In the genomic region with DNA sequence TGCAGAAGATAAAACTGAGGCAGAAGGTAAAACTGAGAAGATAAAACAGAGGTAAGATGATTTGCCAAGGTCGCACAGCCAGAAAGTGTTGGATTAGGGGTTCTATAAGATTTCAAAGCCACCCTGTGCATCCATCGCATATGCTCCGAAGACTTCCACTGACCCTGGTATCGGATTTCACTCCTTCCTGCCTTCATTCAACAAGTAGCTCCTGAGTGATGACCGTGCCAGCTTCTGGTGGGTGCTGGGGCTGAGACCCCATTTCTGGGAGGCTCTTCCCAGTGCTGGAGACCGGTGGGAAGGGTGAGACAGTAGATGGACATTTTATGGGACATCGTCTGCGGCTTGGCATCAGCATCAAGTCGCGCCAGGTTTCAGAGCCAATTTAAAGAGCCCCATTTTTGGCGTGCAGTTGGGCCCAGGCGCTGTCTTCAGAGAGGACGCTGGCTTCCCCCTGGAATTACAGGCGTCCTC, we compare ENCODE assay signal across 12 cellular contexts.
DNase-seq lines count a peak whose midpoint lies in the region; ATAC-seq and TF ChIP-seq lines count a peak whose summit lies in the region.
"Had no signal": no experiment of that assay in that cellular context is flagged by ENCODE, and none has a peak within 500 bp of the region (broad histone marks: within the 10 kb centered on the region; RNA-seq: fewer than 3 reads in every experiment).

No MANE protein-coding gene starts in this region.

- CTCF ChIA-PET in AG04449 (lab: Yijun Ruan, JAX), result interaction anchor here (0.6 to 6.7 kb wide), 23 partner anchors 8 to 387 kb away, joined by 3 to 41 read pairs (median 6); no protein-coding TSS in a partner anchor

- POLR2A ChIA-PET in AG04449 (lab: Yijun Ruan, JAX), result interaction anchor here (0.8 to 1.8 kb wide), 4 partner anchors 36 to 101 kb away, joined by 3 to 5 read pairs (median 4); no protein-coding TSS in a partner anchor

- peaks cover 6% of the 10 kb centered on the region for H3K4me1 ChIP-seq in iPS-15b (ENCODE audit: control insufficient read depth, insufficient read depth, low read length)
- H3K4me1 ChIP-seq in parathyroid adenoma, result peaks cover 3% of the 10 kb centered on the region

- H3K27me3 ChIP-seq in iPS-15b (ENCODE audit: control insufficient read depth, insufficient read depth, low read length), result peaks cover 26% of the 10 kb centered on the region
- no peaks in the 10 kb centered on the region for H3K27me3 ChIP-seq in parathyroid adenoma (ENCODE audit: control insufficient read depth, insufficient read depth, low read length)

- TF ChIP-seq CTCF in AG04449 (IDR thresholded peaks at IDR 0.05; ENCODE audit: insufficient read depth, low read length, missing control alignments) (no peak), WI38 (IDR thresholded peaks at IDR 0.05; ENCODE audit: low read depth, low read length) (no peak), parathyroid adenoma (IDR thresholded peaks at IDR 0.05) (no peak)

- H3K4me3 ChIP-seq in AG04449 (ENCODE audit: low read depth, low read length), result peak overlapping the region; percentile 57; the same call in 1 of the 2 replicates
- H3K4me3 ChIP-seq in WI38 (ENCODE audit: low read depth, low read length), result peak overlapping the region; percentile 64
- peak overlapping the region; percentile 77 for H3K4me3 ChIP-seq in iPS-15b (ENCODE audit: low read depth, low read length)
- peak overlapping the region; percentile 59 for H3K4me3 ChIP-seq in parathyroid adenoma (ENCODE audit: low read depth, low read length)

- no peaks in the 10 kb centered on the region for H3K79me2 ChIP-seq in parathyroid adenoma

- H2AFZ ChIP-seq in parathyroid adenoma, result peak overlapping the region; percentile 2

- H3K9ac ChIP-seq in iPS-15b (ENCODE audit: low read depth, low read length) (peak overlapping the region; percentile 54), parathyroid adenoma (no peak overlapping the region)

- H3K4me2 ChIP-seq in parathyroid adenoma (ENCODE audit: low read length), result peak overlapping the region; percentile 75

- DNase-seq in AG04449 (ENCODE audit: low read depth, low spot score) (no peak), OCI-M2 (lab: John Stamatoyannopoulos, UW; ENCODE audit: unreplicated experiment) (no peak)
- no peak for DNase-seq in effector CD8-positive, alpha-beta T cell (lab: John Stamatoyannopoulos, UW)
- DNase-seq: NCI-H1048; stimulated activated CD4-positive, alpha-beta T cell treated with anti-CD3 and anti-CD28 coated beads, Interleukin-4, amount 100 ng/mL, for 4 hours; stimulated activated naive CD8-positive, alpha-beta T cell treated with anti-CD3 and anti-CD28 coated beads, Interleukin-15, amount 100 ng/mL, for 72 hours had no signal

- peak overlapping the region; percentile 87 for H3K27ac ChIP-seq in parathyroid adenoma
- H3K27ac ChIP-seq: neutrophil had no signal

- no peak for ATAC-seq in GM19351 (IDR thresholded peaks at IDR 0.05; ENCODE audit: unreplicated experiment)
- ATAC-seq in GM21529 (IDR thresholded peaks at IDR 0.05; ENCODE audit: unreplicated experiment), result no peak
- ATAC-seq: stimulated activated naive CD8-positive, alpha-beta T cell treated with anti-CD3 and anti-CD28 coated beads, Interleukin-15, amount 100 ng/mL, for 72 hours had no signal

- H3K9me3 ChIP-seq in iPS-15b (ENCODE audit: control insufficient read depth, insufficient read depth, low read length), result no peaks in the 10 kb centered on the region
- H3K9me3 ChIP-seq in parathyroid adenoma (ENCODE audit: control insufficient read depth, low read length), result no peaks in the 10 kb centered on the region
- H3K9me3 ChIP-seq: neutrophil had no signal

- H3K36me3 ChIP-seq in iPS-15b (ENCODE audit: control insufficient read depth, insufficient read depth, low read length), result no peaks in the 10 kb centered on the region
- H3K36me3 ChIP-seq in parathyroid adenoma (ENCODE audit: control insufficient read depth, insufficient read depth, low read length), result no peaks in the 10 kb centered on the region
- H3K36me3 ChIP-seq: neutrophil had no signal
